Comparison of ENCODE assay signal across 8 cellular contexts in the genomic region with DNA sequence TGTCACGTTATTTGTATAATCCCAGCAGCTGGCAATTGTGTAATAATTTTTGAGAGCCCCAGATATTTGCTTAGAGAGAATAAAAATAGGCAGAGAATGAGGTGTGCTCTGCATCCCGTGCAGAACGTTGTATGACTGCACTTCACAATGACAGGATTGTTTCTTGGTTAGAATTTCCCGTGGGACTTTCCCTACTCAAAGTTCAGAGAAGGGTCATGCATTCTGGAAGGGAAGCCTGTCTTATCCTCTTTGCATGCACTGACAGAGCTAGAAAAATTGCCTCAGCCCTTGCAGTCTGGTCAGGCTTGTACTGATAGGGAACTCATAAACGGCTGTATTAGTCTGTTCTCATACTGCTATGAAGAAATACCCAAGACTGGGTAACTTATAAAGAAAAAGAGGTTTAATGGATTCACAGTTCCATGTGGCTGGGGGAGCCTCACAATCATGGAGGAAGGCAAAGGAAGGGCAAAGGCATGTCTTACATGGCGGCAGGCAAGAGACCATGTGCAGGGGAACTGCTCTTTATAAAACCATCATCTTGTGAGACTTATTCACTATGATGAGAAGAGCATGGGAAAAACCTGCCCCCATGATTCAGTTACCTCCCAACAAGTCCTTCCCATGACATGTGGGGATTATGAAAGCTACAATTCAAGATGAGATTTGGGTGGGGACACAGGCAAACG. TPM values are rescaled to one million over a fixed set of nuclear protein-coding genes. Genes with fewer than 3 reads are reported as not detected.
A peak's percentile ranks its signal among the peaks of the same experiment; 100 is the strongest.
DNase-seq lines count a peak whose midpoint lies in the region; ATAC-seq and TF ChIP-seq lines count a peak whose summit lies in the region.
"Had no signal": no experiment of that assay in that cellular context is flagged by ENCODE, and none has a peak within 500 bp of the region (broad histone marks: within the 10 kb centered on the region; RNA-seq: fewer than 3 reads in every experiment).

No MANE protein-coding gene starts in this region.

- H3K4me1 Mint-ChIP-seq in activated T-cell treated with anti-CD3 and anti-CD28 coated beads, Interleukin-2, amount 50 U/mL, for 72 hours (ENCODE audit: low read depth), result no peaks in the 10 kb centered on the region

- H3K27ac Mint-ChIP-seq in activated T-cell treated with anti-CD3 and anti-CD28 coated beads, Interleukin-2, amount 50 U/mL, for 72 hours, result no peak overlapping the region

- H3K4me3 Mint-ChIP-seq in activated T-cell treated with anti-CD3 and anti-CD28 coated beads, Interleukin-2, amount 50 U/mL, for 72 hours, result no peak overlapping the region

- no peak overlapping the region for H3K4me3 ChIP-seq in retinal pigment epithelial cell (ENCODE audit: low read length)

- H3K27me3 Mint-ChIP-seq in activated T-cell treated with anti-CD3 and anti-CD28 coated beads, Interleukin-2, amount 50 U/mL, for 72 hours (ENCODE audit: low read depth), result peaks cover 32% of the 10 kb centered on the region

- H3K36me3 Mint-ChIP-seq in activated T-cell treated with anti-CD3 and anti-CD28 coated beads, Interleukin-2, amount 50 U/mL, for 72 hours (ENCODE audit: insufficient read depth in 2 of 2), result no peaks in the 10 kb centered on the region

- ATAC-seq in GM19395 (IDR thresholded peaks at IDR 0.05; ENCODE audit: unreplicated experiment) (peak; percentile 86), HG03095 (IDR thresholded peaks at IDR 0.05; ENCODE audit: unreplicated experiment) (peak; percentile 91)
- no peak for ATAC-seq in activated T-cell treated with anti-CD3 and anti-CD28 coated beads, Interleukin-2, amount 50 U/mL, for 72 hours (replicated peaks in 1 of 2)

- no peak for TF ChIP-seq CTCF in retinal pigment epithelial cell (conservative IDR thresholded peaks at IDR 0.05; ENCODE audit: low read depth, low read length)

- DNase-seq in SHP77 (lab: John Stamatoyannopoulos, UW) (peak; percentile 88 to 90), retinal pigment epithelial cell (ENCODE audit: low read depth) (peak; percentile 15), OCI-M2 (lab: John Stamatoyannopoulos, UW; ENCODE audit: unreplicated experiment) (no peak), iPS-NIHi11 (ENCODE audit: low spot score) (no peak)
- no peak for DNase-seq in activated T-cell treated with anti-CD3 and anti-CD28 coated beads, Interleukin-2, amount 50 U/mL, for 72 hours

- H3K9me3 Mint-ChIP-seq in activated T-cell treated with anti-CD3 and anti-CD28 coated beads, Interleukin-2, amount 50 U/mL, for 72 hours, result no peaks in the 10 kb centered on the region

RNA-seq across cellular contexts. Expression of gene SV2B, which starts 16.5 kb away (rescaled TPM):
- under 1 TPM; 0.17 to 0.30 TPM for total RNA-seq in activated T-cell treated with anti-CD3 and anti-CD28 coated beads, Interleukin-2, amount 50 U/mL, for 72 hours
- total RNA-seq: LHCN-M2 had no signal

Comparison
In these comparisons a context has a peak if more than half of its experiments do, and no peak if none do; other contexts are left out.
1. ATAC-seq: peak in GM19395 (single experiment) and HG03095 (single experiment); none in activated T-cell treated with anti-CD3 and anti-CD28 coated beads, Interleukin-2, amount 50 U/mL, for 72 hours (0 of 2).
2. DNase-seq: peak in SHP77 (2 of 2) and retinal pigment epithelial cell (single experiment); none in OCI-M2 (single experiment), iPS-NIHi11 (single experiment) and activated T-cell treated with anti-CD3 and anti-CD28 coated beads, Interleukin-2, amount 50 U/mL, for 72 hours (0 of 2).